ENCODE assay signal across 25 cellular contexts in genomic region chr20:44125332-44126127, GRCh38.
DNase-seq lines count a peak whose midpoint lies in the region; ATAC-seq and TF ChIP-seq lines count a peak whose summit lies in the region.
"Had no signal": no experiment of that assay in that cellular context is flagged by ENCODE, and none has a peak within 500 bp of the region (broad histone marks: within the 10 kb centered on the region; RNA-seq: fewer than 3 reads in every experiment).

No MANE protein-coding gene starts in this region.

- no peak overlapping the region for H2BK15ac ChIP-seq in neuronal stem cell (ENCODE audit: low read length)

- peak overlapping the region; percentile 94 for H4K91ac ChIP-seq in neuronal stem cell (ENCODE audit: low read depth, low read length, poor library complexity)

- H3K27ac ChIP-seq in right cardiac atrium (ENCODE audit: low read length) (no peak overlapping the region), heart left ventricle (peak overlapping the region in 7 of 12 donors; percentile 15 to 75 (median 42)), neuronal stem cell (replicated peaks; ENCODE audit: low read length) (no peak overlapping the region), foreskin keratinocyte (no peak overlapping the region)
- H3K27ac ChIP-seq: 22Rv1, BLaER1, RWPE1, SJCRH30 had no signal

- no peaks in the 10 kb centered on the region for H3K36me3 Mint-ChIP-seq in activated CD4-positive, alpha-beta T cell treated with anti-CD3 and anti-CD28 coated beads, Interleukin-2, amount 10 ng/mL, durations not matched to agents 7 days and 5 days (ENCODE audit: low read depth)

- intact Hi-C loops in Right ventricle myocardium inferior (cut with DNase I) = no loop called here
- intact Hi-C loops in right cardiac atrium (cut with DNase I) = loop anchor here in 1 of 4 donors (1.0 kb wide), 1 partner anchor 14 kb away; no protein-coding TSS in a partner anchor
- intact Hi-C loops in heart left ventricle (cut with DNase I) = no loop called here

- H3K4me1 ChIP-seq in right cardiac atrium (ENCODE audit: control insufficient read depth, insufficient read depth, low read length) (peaks cover 5% of the 10 kb centered on the region), heart left ventricle (peaks cover 0 to 59% (median 12%) of the 10 kb centered on the region in 12 donors), neuronal stem cell (ENCODE audit: control insufficient read depth in 2 of 2, insufficient read depth in 1 of 2, low read depth in 1 of 2, low read length in 2 of 2) (peaks cover 0 to 9% of the 10 kb centered on the region in 2 donors), foreskin keratinocyte (peaks cover 2% of the 10 kb centered on the region)

- POLR2A ChIA-PET in activated CD4-positive, alpha-beta T cell treated with anti-CD3 and anti-CD28 coated beads, Interleukin-2, amount 10 ng/mL, durations not matched to agents 7 days and 5 days (lab: Charles Lee) = no interaction called here

- peak; percentile 18 for ATAC-seq in Right ventricle myocardium inferior
- no peak for ATAC-seq in right cardiac atrium
- ATAC-seq in heart left ventricle = peak in 3 of 4 donors; percentile 23 to 38 (median 29)
- no peak for ATAC-seq in foreskin keratinocyte
- ATAC-seq: GM12878 had no signal

- no peak overlapping the region for H3K4me3 Mint-ChIP-seq in activated CD4-positive, alpha-beta T cell treated with anti-CD3 and anti-CD28 coated beads, Interleukin-2, amount 10 ng/mL, durations not matched to agents 7 days and 5 days
- H3K4me3 Mint-ChIP-seq: CD4-positive, alpha-beta T cell had no signal

- no peak overlapping the region for H3K9ac ChIP-seq in neuronal stem cell (ENCODE audit: low read depth, low read length, poor library complexity)
- H3K9ac ChIP-seq: BLaER1 had no signal

- H3K9me3 Mint-ChIP-seq in activated CD4-positive, alpha-beta T cell treated with anti-CD3 and anti-CD28 coated beads, Interleukin-2, amount 10 ng/mL, durations not matched to agents 7 days and 5 days = no peaks in the 10 kb centered on the region
- H3K9me3 Mint-ChIP-seq: CD4-positive, alpha-beta T cell had no signal

- H3K23ac ChIP-seq in neuronal stem cell (ENCODE audit: low read depth, low read length, poor library complexity) = no peak overlapping the region

- H2BK5ac ChIP-seq in neuronal stem cell (ENCODE audit: low read length) = no peak overlapping the region

- no peak overlapping the region for H2AFZ ChIP-seq in neuronal stem cell (ENCODE audit: low read length)

- H3K4me3 ChIP-seq in right cardiac atrium (ENCODE audit: low read length) = no peak overlapping the region
- H3K4me3 ChIP-seq in heart left ventricle = no peak overlapping the region
- H3K4me3 ChIP-seq in neuronal stem cell (ENCODE audit: low read length in 2 of 2) = no peak overlapping the region
- H3K4me3 ChIP-seq: BLaER1, GM12878, SJCRH30 had no signal

- no peak overlapping the region for H3K27ac Mint-ChIP-seq in activated CD4-positive, alpha-beta T cell treated with anti-CD3 and anti-CD28 coated beads, Interleukin-2, amount 10 ng/mL, durations not matched to agents 7 days and 5 days
- H3K27ac Mint-ChIP-seq: CD4-positive, alpha-beta T cell had no signal

- H3K4me2 ChIP-seq in neuronal stem cell (ENCODE audit: insufficient read depth, low read length, poor library complexity, severe bottlenecking) = no peak overlapping the region

- 80% methylated on average over 12 of the region's 12 CpGs for WGBS in right cardiac atrium
- 71 to 84% (median 75%) methylated on average over 12 of the region's 12 CpGs for WGBS in heart left ventricle, 4 donors
- no CpG with 5 or more reads among the region's 12 CpGs for WGBS in neuronal stem cell (ENCODE audit: extremely low coverage in 2 of 2, insufficient read length in 2 of 2, insufficient replicate concordance in 1 of 2), 2 donors

- H3K4ac ChIP-seq in neuronal stem cell (ENCODE audit: low read length) = no peak overlapping the region

- H4K8ac ChIP-seq in neuronal stem cell (ENCODE audit: low read depth, low read length) = no peak overlapping the region

- DNase-seq in Right ventricle myocardium inferior (ENCODE audit: missing footprints) (no peak), right cardiac atrium (no peak), heart left ventricle (no peak), neuronal stem cell (ENCODE audit: low spot score) (no peak), foreskin keratinocyte (no peak), LoVo (ENCODE audit: low spot score) (no peak), DMS114 treated with DMSO at 0.1 percent for 48 hours (lab: John Stamatoyannopoulos, UW; ENCODE audit: unreplicated experiment) (no peak)
- DNase-seq in activated CD4-positive, alpha-beta T cell treated with anti-CD3 and anti-CD28 coated beads, Interleukin-2, amount 10 ng/mL, durations not matched to agents 7 days and 5 days = no peak
- DNase-seq: ACHN; CD4-positive, alpha-beta T cell; COR-L47; DMS79 treated with DMSO at 0.1 percent for 48 hours; KBM-7; NCI-H1092; NCI-H1436; NCI-H187 treated with DMSO at 0.1 percent for 48 hours; NCI-H2107; NCI-H524; NCI-H774; NK-92 treated with Interleukin-12 subunit alpha and Interleukin-12 subunit beta, amount 100 ng/mL, for 24 hours; SJCRH30 had no signal

- H3K18ac ChIP-seq in neuronal stem cell (ENCODE audit: low read length) = no peak overlapping the region

- peaks cover 0 to 4% (median 0%) of the 10 kb centered on the region in 9 donors for H3K36me3 ChIP-seq in heart left ventricle
- H3K36me3 ChIP-seq in neuronal stem cell (replicated peaks in 1 of 2; ENCODE audit: control insufficient read depth in 2 of 2, insufficient read depth in 2 of 2, low read length in 2 of 2) = no peaks in the 10 kb centered on the region
- H3K36me3 ChIP-seq: BLaER1, SJCRH30 had no signal

- no peak for TF ChIP-seq CTCF in heart left ventricle (IDR thresholded peaks at IDR 0.05)
- no peak for TF ChIP-seq CTCF in foreskin keratinocyte (conservative IDR thresholded peaks at IDR 0.05)

- H3K14ac ChIP-seq in neuronal stem cell (ENCODE audit: low read length) = no peak overlapping the region

- H3K27me3 Mint-ChIP-seq in activated CD4-positive, alpha-beta T cell treated with anti-CD3 and anti-CD28 coated beads, Interleukin-2, amount 10 ng/mL, durations not matched to agents 7 days and 5 days = peaks cover 13% of the 10 kb centered on the region

- CTCF ChIA-PET in activated CD4-positive, alpha-beta T cell treated with anti-CD3 and anti-CD28 coated beads, Interleukin-2, amount 10 ng/mL, durations not matched to agents 7 days and 5 days (lab: Charles Lee) = interaction anchor here (1.3 kb wide), 1 partner anchor 9 kb away, joined by 4 read pairs; no protein-coding TSS in a partner anchor

- no peaks in the 10 kb centered on the region for H3K79me1 ChIP-seq in neuronal stem cell (ENCODE audit: low read depth, low read length)

- H3K27me3 ChIP-seq in right cardiac atrium (ENCODE audit: control insufficient read depth, insufficient read depth) (no peaks in the 10 kb centered on the region), heart left ventricle (no peaks in the 10 kb centered on the region), neuronal stem cell (ENCODE audit: control insufficient read depth in 3 of 3, insufficient read depth in 3 of 3, low read depth in 1 of 3, low read length in 3 of 3) (peaks cover 0 to 10% (median 0%) of the 10 kb centered on the region in 3 experiments), foreskin keratinocyte (no peaks in the 10 kb centered on the region)
- H3K27me3 ChIP-seq: BLaER1, SJCRH30 had no signal

- H3K9me3 ChIP-seq in right cardiac atrium (ENCODE audit: control insufficient read depth, low read length) (no peaks in the 10 kb centered on the region), heart left ventricle (no peaks in the 10 kb centered on the region), neuronal stem cell (replicated peaks in 1 of 2; ENCODE audit: control insufficient read depth in 2 of 2, insufficient read depth in 1 of 2, low read depth in 1 of 2, low read length in 2 of 2) (no peaks in the 10 kb centered on the region)
- H3K9me3 ChIP-seq: BLaER1, SJCRH30 had no signal

- no peaks in the 10 kb centered on the region for H3K4me1 Mint-ChIP-seq in activated CD4-positive, alpha-beta T cell treated with anti-CD3 and anti-CD28 coated beads, Interleukin-2, amount 10 ng/mL, durations not matched to agents 7 days and 5 days

- H2AK5ac ChIP-seq in neuronal stem cell (ENCODE audit: low read depth, low read length) = peak overlapping the region; percentile 89

- H2BK120ac ChIP-seq in neuronal stem cell (ENCODE audit: low read depth, low read length) = no peak overlapping the region

- TF ChIP-seq POLR2A in heart left ventricle (IDR thresholded peaks at IDR 0.05) = no peak

- H2BK12ac ChIP-seq in neuronal stem cell (ENCODE audit: low read length) = peak overlapping the region; percentile 49

Comparison
In these comparisons a context has a peak if more than half of its experiments do, and no peak if none do; other contexts are left out.
1. ATAC-seq: peak in Right ventricle myocardium inferior (single experiment) and heart left ventricle (3 of 4); none in right cardiac atrium (0 of 2) and foreskin keratinocyte (single experiment).
2. H3K27ac ChIP-seq: peak in heart left ventricle (7 of 12); none in right cardiac atrium (single experiment), neuronal stem cell (single experiment) and foreskin keratinocyte (single experiment).